Comparison of ENCODE assay signal across 21 cellular contexts in the genomic region with DNA sequence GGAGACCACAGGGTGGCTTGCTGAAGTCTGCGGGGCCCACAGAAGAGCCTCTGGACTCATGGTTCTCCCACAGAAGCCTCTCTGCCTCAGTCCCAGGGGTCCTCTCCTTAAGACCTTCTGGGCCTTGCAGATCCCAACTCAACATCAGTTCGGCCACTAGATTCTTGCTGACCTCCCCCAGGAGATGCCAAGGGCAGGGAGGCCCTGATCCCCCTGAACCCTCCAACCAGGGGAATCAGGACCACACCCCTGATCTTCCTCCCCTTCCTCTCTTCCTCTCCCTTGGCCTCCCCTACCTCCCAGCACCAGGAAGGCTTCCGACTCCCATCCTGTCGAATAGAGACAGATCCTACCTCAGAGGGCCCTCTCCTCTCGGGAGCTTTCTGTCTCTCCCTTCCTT. TPM values are rescaled to one million over a fixed set of nuclear protein-coding genes. Genes with fewer than 3 reads are reported as not detected.
"Had no signal": no experiment of that assay in that cellular context is flagged by ENCODE, and none has a peak within 500 bp of the region (broad histone marks: within the 10 kb centered on the region; RNA-seq: fewer than 3 reads in every experiment).

No MANE protein-coding gene starts in this region.

- H3K36me3 ChIP-seq: ovary, right atrium auricular region, sigmoid colon, thoracic aorta, transverse colon had no signal

- H3K27me3 ChIP-seq: hepatocyte, ovary, right atrium auricular region, sigmoid colon, transverse colon had no signal

- H3K4me1 ChIP-seq: right atrium auricular region, sigmoid colon, transverse colon had no signal

- H3K9me3 ChIP-seq: mucosa of descending colon, ovary, right atrium auricular region, sigmoid colon, thoracic aorta, transverse colon had no signal

- FAIRE-seq: endothelial cell of umbilical vein had no signal

- H3K4me3 ChIP-seq: hepatocyte, mucosa of descending colon, ovary, right atrium auricular region, sigmoid colon, skin epidermis, thoracic aorta, transverse colon had no signal

- DNase-seq: dermis blood vessel endothelial cell; effector CD4-positive, alpha-beta T cell; endodermal cell; erythroblast; foreskin melanocyte; kidney glomerular epithelial cell; mammary epithelial cell; mucosa of descending colon; ovary; sigmoid colon; stimulated activated CD4-positive, alpha-beta T cell treated with anti-CD3 and anti-CD28 coated beads, Interleukin-2, amount 100 ng/mL, for 24 hours; stimulated activated CD4-positive, alpha-beta T cell treated with anti-CD3 and anti-CD28 coated beads, Interleukin-4, amount 100 ng/mL, for 4 hours; stimulated activated naive B cell treated with anti-CD40 and anti-IgM and Interleukin-4, amounts not matched to agents 10 μg/mL and 1 μg/mL and 100 μg/mL, for 72 hours; stimulated activated naive CD8-positive, alpha-beta T cell treated with anti-CD3 and anti-CD28 coated beads, Interleukin-15, amount 100 ng/mL, for 72 hours; transverse colon had no signal

- H3K27ac ChIP-seq: hepatocyte, ovary, right atrium auricular region, sigmoid colon, skin epidermis, thoracic aorta, transverse colon had no signal

RNA-seq across cellular contexts. Expression of a gene that starts 53.4 kb away (rescaled TPM):
- total RNA-seq: endothelial cell of umbilical vein, left lobe of liver, mammary epithelial cell, thoracic aorta had no signal
- polyA plus RNA-seq: mammary epithelial cell had no signal
